ENCODE assay signal across 9 cellular contexts in genomic region chr6:89433637-89434499, GRCh38. TPM values are rescaled to one million over a fixed set of nuclear protein-coding genes. Genes with fewer than 3 reads are reported as not detected.
DNase-seq lines count a peak whose midpoint lies in the region; ATAC-seq and TF ChIP-seq lines count a peak whose summit lies in the region.
"Had no signal": no experiment of that assay in that cellular context is flagged by ENCODE, and none has a peak within 500 bp of the region (broad histone marks: within the 10 kb centered on the region; RNA-seq: fewer than 3 reads in every experiment).

No MANE protein-coding gene starts in this region.

- peak overlapping the region; percentile 59 for H3K4me3 ChIP-seq in SU-DHL-6 (ENCODE audit: insufficient read depth, low read length, poor library complexity, severe bottlenecking)
- H3K4me3 ChIP-seq in breast epithelium: peak overlapping the region; percentile 76 to 89 (median 85)

- intact Hi-C loops in breast epithelium (cut with DNase I; ENCODE audit: low total_unique reads): loop anchor here (10.0 kb wide), 1 partner anchor 171 kb away; no protein-coding TSS in a partner anchor

- no peak for TF ChIP-seq POLR2A in breast epithelium (IDR thresholded peaks at IDR 0.05)

- no peaks in the 10 kb centered on the region for H3K79me2 ChIP-seq in SU-DHL-6 (ENCODE audit: insufficient read depth, low read length)

- TF ChIP-seq CTCF in SU-DHL-6 (IDR thresholded peaks at IDR 0.05; ENCODE audit: insufficient read depth, low read length, poor library complexity, severe bottlenecking) (no peak), breast epithelium (IDR thresholded peaks at IDR 0.05) (no peak)

- H3K9me3 ChIP-seq in SU-DHL-6 (ENCODE audit: insufficient read depth, low read length) (no peaks in the 10 kb centered on the region), breast epithelium (no peaks in the 10 kb centered on the region)

- no peaks in the 10 kb centered on the region for H3K9me2 ChIP-seq in SU-DHL-6 (replicated peaks; ENCODE audit: insufficient read depth, low read length)

- H3F3A ChIP-seq in SU-DHL-6 (ENCODE audit: insufficient read depth): no peaks in the 10 kb centered on the region

- peak; percentile 25 to 34 for DNase-seq in NCI-H187 (lab: John Stamatoyannopoulos, UW)
- no peak for DNase-seq in NCI-H187 treated with DMSO at 0.1 percent for 48 hours (lab: John Stamatoyannopoulos, UW)
- peak in 1 of 2 donors; percentile 34 for DNase-seq in breast epithelium (ENCODE audit: low spot score in 2 of 2)
- DNase-seq in left kidney (ENCODE audit: low read depth, low spot score): peak; percentile 74
- DNase-seq in stimulated activated CD8-positive, alpha-beta memory T cell treated with anti-CD3 and anti-CD28 coated beads, Interleukin-12 subunit alpha, Interleukin-12 subunit beta, amount 100 ng/mL, for 4 hours (ENCODE audit: low read depth): peak; percentile 12
- no peak for DNase-seq in MV-4-11 (lab: John Stamatoyannopoulos, UW)

- ATAC-seq in HG03159 (IDR thresholded peaks at IDR 0.05; ENCODE audit: unreplicated experiment): peak; percentile 62

- H3K27ac ChIP-seq in SU-DHL-6 (ENCODE audit: low read depth, low read length): no peak overlapping the region
- H3K27ac ChIP-seq in breast epithelium: peak overlapping the region; percentile 16 to 69
- H3K27ac ChIP-seq: C4-2B had no signal

- no peaks in the 10 kb centered on the region for H3K27me3 ChIP-seq in SU-DHL-6 (ENCODE audit: low read length)
- no peaks in the 10 kb centered on the region for H3K27me3 ChIP-seq in breast epithelium

- H2AFZ ChIP-seq in SU-DHL-6 (ENCODE audit: low read depth, low read length, severe bottlenecking): peak overlapping the region; percentile 93

- no peaks in the 10 kb centered on the region for H4K20me1 ChIP-seq in SU-DHL-6 (ENCODE audit: low read depth, low read length)

- peak overlapping the region; percentile 63 for H3K9ac ChIP-seq in SU-DHL-6 (ENCODE audit: low read length)

- H3K4me1 ChIP-seq in breast epithelium: peaks cover 0 to 2% of the 10 kb centered on the region in 2 donors

- H3K36me3 ChIP-seq in SU-DHL-6 (ENCODE audit: low read length): no peaks in the 10 kb centered on the region
- no peaks in the 10 kb centered on the region for H3K36me3 ChIP-seq in breast epithelium

- peak overlapping the region; percentile 76 for H3K4me2 ChIP-seq in SU-DHL-6 (ENCODE audit: low read depth, low read length, poor library complexity, severe bottlenecking)

RNA-seq across cellular contexts. Expression of gene ANKRD6, which starts 0.9 kb away (rescaled TPM):
- total RNA-seq in breast epithelium: 10 to 100 TPM in 2 of 3 donors, 1 to 10 TPM in 1; 9.6 to 23.7 (median 18.0) TPM

RNA-seq across cellular contexts. Expression of gene RRAGD, which starts 21.8 kb away (rescaled TPM):
- 10 to 100 TPM; 12.8 to 38.6 (median 23.9) TPM for total RNA-seq in breast epithelium

Comparison
In these comparisons a context has a peak if more than half of its experiments do, and no peak if none do; other contexts are left out.
1. DNase-seq: peak in NCI-H187 (2 of 2), left kidney (single experiment) and stimulated activated CD8-positive, alpha-beta memory T cell treated with anti-CD3 and anti-CD28 coated beads, Interleukin-12 subunit alpha, Interleukin-12 subunit beta, amount 100 ng/mL, for 4 hours (single experiment); none in NCI-H187 treated with DMSO at 0.1 percent for 48 hours (single experiment) and MV-4-11 (single experiment).